34 cellular contexts compared by ENCODE assay signal in the genomic region with DNA sequence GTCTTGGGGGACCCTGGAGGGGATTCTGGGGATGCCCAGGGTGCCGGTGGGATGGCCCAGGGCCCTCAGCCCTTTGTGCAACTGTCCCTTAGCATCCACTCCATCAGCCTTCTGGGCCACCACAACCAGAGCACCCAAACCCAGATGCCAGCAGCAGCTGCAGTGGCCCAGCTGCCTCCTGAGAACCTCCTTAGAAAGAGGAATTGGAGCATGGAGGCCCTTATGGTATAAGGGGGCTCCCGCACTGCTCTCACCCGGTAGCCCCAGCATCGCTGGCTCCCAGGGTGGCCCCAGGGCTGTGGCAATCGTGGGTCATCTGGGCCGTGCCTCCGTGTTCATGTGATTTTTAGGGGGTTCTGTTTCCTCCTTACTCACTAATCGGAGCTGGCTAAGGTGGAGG.
"Had no signal": no experiment of that assay in that cellular context is flagged by ENCODE, and none has a peak within 500 bp of the region (broad histone marks: within the 10 kb centered on the region; RNA-seq: fewer than 3 reads in every experiment).

No MANE protein-coding gene starts in this region.

- H3K4me2 ChIP-seq: KMS-11 had no signal

- DNase-seq: Kasumi-1, KBM-7, KG1, MM.1S, MV-4-11, NCI-H1048, NCI-H1092, NCI-H1092 treated with DMSO at 0.1 percent for 48 hours, NCI-H1105, NCI-H1105 treated with DMSO at 0.1 percent for 48 hours, NCI-H1417, NCI-H1417 treated with DMSO at 0.1 percent for 48 hours, NCI-H1436, NCI-H1436 treated with DMSO at 0.1 percent for 48 hours, NCI-H146, NCI-H1694, NCI-H1694 treated with DMSO at 0.1 percent for 48 hours, NCI-H187, NCI-H187 treated with DMSO at 0.1 percent for 48 hours, NCI-H1930, NCI-H2029, NCI-H2029 treated with DMSO at 0.1 percent for 48 hours, NCI-H2081, NCI-H2081 treated with DMSO at 0.1 percent for 48 hours, NCI-H2107, NCI-H2171, NCI-H2171 treated with DMSO at 0.1 percent for 48 hours, NCI-H2227 treated with DMSO at 0.1 percent for 48 hours, NCI-H226, NCI-H345, NCI-H446, NCI-H446 treated with DMSO at 0.1 percent for 48 hours, NCI-H510A had no signal

- H3K27ac ChIP-seq: KMS-11 had no signal

- H3K9ac ChIP-seq: KMS-11 had no signal
